ENCODE assay signal across 16 cellular contexts in the genomic region with DNA sequence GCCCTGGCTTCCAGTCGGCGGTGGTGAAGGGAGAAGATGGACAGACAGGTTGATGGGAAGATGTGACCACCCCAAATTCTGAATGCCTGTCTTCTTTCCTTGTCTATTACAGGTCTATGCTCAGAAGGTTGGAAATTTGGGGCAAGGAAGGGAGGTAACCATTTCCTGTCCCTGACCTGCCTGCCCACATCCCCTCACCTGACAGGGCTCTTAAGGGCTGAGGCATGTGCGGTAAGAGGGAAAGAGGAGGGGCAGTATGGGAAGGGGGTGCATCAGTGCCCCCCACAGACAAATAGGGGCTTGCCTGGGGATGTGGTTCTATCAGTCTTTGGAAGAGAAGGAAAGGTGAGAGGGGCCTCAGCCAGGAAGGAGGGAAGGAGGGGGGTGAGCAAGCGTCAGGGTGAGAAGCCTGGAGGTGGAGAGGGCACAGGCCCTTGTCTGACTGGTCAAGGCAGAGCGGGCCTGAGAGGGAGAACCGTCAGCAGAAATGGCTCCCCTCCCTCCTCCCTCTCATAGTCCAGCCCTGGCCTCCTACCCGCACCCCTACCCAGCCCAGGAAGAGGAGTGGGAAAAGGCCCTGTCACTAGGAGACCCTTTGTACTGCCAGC.
DNase-seq lines count a peak whose midpoint lies in the region; ATAC-seq and TF ChIP-seq lines count a peak whose summit lies in the region.
"Had no signal": no experiment of that assay in that cellular context is flagged by ENCODE, and none has a peak within 500 bp of the region (broad histone marks: within the 10 kb centered on the region; RNA-seq: fewer than 3 reads in every experiment).

No MANE protein-coding gene starts in this region.

- no peak for TF ChIP-seq CTCF in RWPE1 (conservative IDR thresholded peaks at IDR 0.05; ENCODE audit: low read depth)

- H3K27ac Mint-ChIP-seq in activated naive CD4-positive, alpha-beta T cell treated with anti-CD3 and anti-CD28 coated beads for 36 hours: peak overlapping the region; percentile 60
- peak overlapping the region; percentile 78 for H3K27ac Mint-ChIP-seq in stimulated activated memory B cell treated with anti-CD40 and anti-IgM and Interleukin-4, amounts not matched to agents 10 μg/mL and 1 μg/mL and 100 μg/mL, for 72 hours

- DNase-seq in activated naive CD4-positive, alpha-beta T cell treated with anti-CD3 and anti-CD28 coated beads for 36 hours: peak; percentile 38
- DNase-seq in activated naive CD4-positive, alpha-beta T cell treated with anti-CD3 and anti-CD28 coated beads, Interleukin-2, amount 50 U/mL, for 16 hours: no peak
- DNase-seq in NT2/D1 (ENCODE audit: low read depth, low spot score) (no peak), islet precursor cell (peak; percentile 52), RWPE1 (ENCODE audit: low spot score) (no peak), NOMO-1 treated with DMSO at 0.1 percent for 48 hours (lab: John Stamatoyannopoulos, UW; ENCODE audit: unreplicated experiment) (no peak), NCI-H748 (lab: John Stamatoyannopoulos, UW; ENCODE audit: unreplicated experiment) (no peak)
- DNase-seq: activated gamma-delta T cell; colonic mucosa; COR-L47; H7; MG63; NCI-H226; stimulated activated CD4-positive, alpha-beta T cell treated with anti-CD3 and anti-CD28 coated beads, Interleukin-12 subunit alpha, Interleukin-12 subunit beta, amount 100 ng/mL, for 4 hours; transverse colon had no signal

- H3K9me3 Mint-ChIP-seq in activated naive CD4-positive, alpha-beta T cell treated with anti-CD3 and anti-CD28 coated beads for 36 hours: no peaks in the 10 kb centered on the region
- H3K9me3 Mint-ChIP-seq in stimulated activated memory B cell treated with anti-CD40 and anti-IgM and Interleukin-4, amounts not matched to agents 10 μg/mL and 1 μg/mL and 100 μg/mL, for 72 hours: no peaks in the 10 kb centered on the region

- H3K4me3 ChIP-seq in NT2/D1 (ENCODE audit: insufficient read length, low read depth): no peak overlapping the region
- H3K4me3 ChIP-seq: colonic mucosa, MG63, transverse colon had no signal

- peaks cover 40% of the 10 kb centered on the region for H3K4me1 Mint-ChIP-seq in activated naive CD4-positive, alpha-beta T cell treated with anti-CD3 and anti-CD28 coated beads for 36 hours (ENCODE audit: low read depth)
- H3K4me1 Mint-ChIP-seq in stimulated activated memory B cell treated with anti-CD40 and anti-IgM and Interleukin-4, amounts not matched to agents 10 μg/mL and 1 μg/mL and 100 μg/mL, for 72 hours: peaks cover 30% of the 10 kb centered on the region

- no peak overlapping the region for H3K27ac ChIP-seq in RWPE1
- H3K27ac ChIP-seq: colonic mucosa, transverse colon had no signal

- peaks cover 14% of the 10 kb centered on the region for H3K4me1 ChIP-seq in NT2/D1 (ENCODE audit: insufficient read depth, insufficient read length)

- H3K9ac ChIP-seq in NT2/D1 (ENCODE audit: insufficient read length, low read depth): peak overlapping the region; percentile 61

- no peaks in the 10 kb centered on the region for H3K36me3 ChIP-seq in NT2/D1 (ENCODE audit: insufficient read depth, insufficient read length, low read length)
- H3K36me3 ChIP-seq: colonic mucosa, MG63, transverse colon had no signal

- H3K36me3 Mint-ChIP-seq in activated naive CD4-positive, alpha-beta T cell treated with anti-CD3 and anti-CD28 coated beads for 36 hours (ENCODE audit: low read depth): no peaks in the 10 kb centered on the region
- no peaks in the 10 kb centered on the region for H3K36me3 Mint-ChIP-seq in stimulated activated memory B cell treated with anti-CD40 and anti-IgM and Interleukin-4, amounts not matched to agents 10 μg/mL and 1 μg/mL and 100 μg/mL, for 72 hours

- POLR2A ChIA-PET in RWPE1 (lab: Yijun Ruan, JAX; ENCODE audit: low non-redundant PET): no interaction called here

- intact Hi-C loops in activated naive CD4-positive, alpha-beta T cell treated with anti-CD3 and anti-CD28 coated beads for 36 hours (cut with micrococcal nuclease): loop anchor here (5.0 kb wide), 1 partner anchor 106 kb away; a partner anchor contains a TSS

- no peaks in the 10 kb centered on the region for H3K9me3 ChIP-seq in NT2/D1 (ENCODE audit: insufficient read depth, low read length)
- H3K9me3 ChIP-seq: colonic mucosa, MG63, transverse colon had no signal

- H3K4me3 Mint-ChIP-seq in activated naive CD4-positive, alpha-beta T cell treated with anti-CD3 and anti-CD28 coated beads for 36 hours: no peak overlapping the region
- no peak overlapping the region for H3K4me3 Mint-ChIP-seq in stimulated activated memory B cell treated with anti-CD40 and anti-IgM and Interleukin-4, amounts not matched to agents 10 μg/mL and 1 μg/mL and 100 μg/mL, for 72 hours

- ATAC-seq in stimulated activated memory B cell treated with anti-CD40 and anti-IgM and Interleukin-4, amounts not matched to agents 10 μg/mL and 1 μg/mL and 100 μg/mL, for 72 hours: no peak

- H3K27me3 ChIP-seq in NT2/D1 (ENCODE audit: insufficient read depth, insufficient read length): peaks cover 13% of the 10 kb centered on the region
- H3K27me3 ChIP-seq: colonic mucosa, MG63 had no signal

- H3K27me3 Mint-ChIP-seq in activated naive CD4-positive, alpha-beta T cell treated with anti-CD3 and anti-CD28 coated beads for 36 hours (ENCODE audit: low read depth): peaks cover 5% of the 10 kb centered on the region
- peaks cover 24% of the 10 kb centered on the region for H3K27me3 Mint-ChIP-seq in stimulated activated memory B cell treated with anti-CD40 and anti-IgM and Interleukin-4, amounts not matched to agents 10 μg/mL and 1 μg/mL and 100 μg/mL, for 72 hours

- CTCF ChIA-PET in activated naive CD4-positive, alpha-beta T cell treated with anti-CD3 and anti-CD28 coated beads for 36 hours (lab: Charles Lee): interaction anchor here (1.0 to 4.3 kb wide), 4 partner anchors 16 to 48 kb away, joined by 3 to 26 read pairs (median 4); no protein-coding TSS in a partner anchor
- CTCF ChIA-PET in RWPE1 (lab: Yijun Ruan, JAX): interaction anchor here (0.6 kb wide), 1 partner anchor 23 kb away, joined by 4 read pairs; no protein-coding TSS in a partner anchor

Comparison
In these comparisons a context has a peak if more than half of its experiments do, and no peak if none do; other contexts are left out.
1. DNase-seq: peak in activated naive CD4-positive, alpha-beta T cell treated with anti-CD3 and anti-CD28 coated beads for 36 hours (single experiment) and islet precursor cell (single experiment); none in activated naive CD4-positive, alpha-beta T cell treated with anti-CD3 and anti-CD28 coated beads, Interleukin-2, amount 50 U/mL, for 16 hours (single experiment), NT2/D1 (single experiment), RWPE1 (single experiment), NOMO-1 treated with DMSO at 0.1 percent for 48 hours (single experiment) and NCI-H748 (single experiment).